In genomic region chr17:7549401-7550055, GRCh38 we compare ENCODE assay signal across 8 cellular contexts.
A peak's percentile ranks its signal among the peaks of the same experiment; 100 is the strongest.
DNase-seq lines count a peak whose midpoint lies in the region; ATAC-seq and TF ChIP-seq lines count a peak whose summit lies in the region.

No MANE protein-coding gene starts in this region.

- peak overlapping the region; percentile 66 for H3K4me3 ChIP-seq in brain microvascular endothelial cell (ENCODE audit: low read depth, low read length)

- no peak for ATAC-seq in GM19467 (IDR thresholded peaks at IDR 0.05; ENCODE audit: unreplicated experiment)
- ATAC-seq in GM21515 (IDR thresholded peaks at IDR 0.05; ENCODE audit: unreplicated experiment): no peak

- in situ Hi-C loops in brain microvascular endothelial cell (cut with HindIII; ENCODE audit: low pct_ligation_motif_present, low sequenced_read_pairs): no loop called here

- H3K36me3 ChIP-seq in brain microvascular endothelial cell (replicated peaks): no peaks in the 10 kb centered on the region

- DNase-seq in NCI-H1417 (lab: John Stamatoyannopoulos, UW) (peak in 2 of 3 experiments; percentile 2 to 27), NCI-H1417 treated with DMSO at 0.1 percent for 48 hours (lab: John Stamatoyannopoulos, UW) (no peak), brain microvascular endothelial cell (no peak), left kidney (ENCODE audit: low read depth, low spot score) (peak; percentile 42), erythroblast (lab: John Stamatoyannopoulos, UW) (no peak)
- peak; percentile 63 for DNase-seq in stimulated activated CD8-positive, alpha-beta memory T cell treated with anti-CD3 and anti-CD28 coated beads, Interleukin-4, amount 100 ng/mL, for 48 hours

- H3K27ac ChIP-seq in brain microvascular endothelial cell: no peak overlapping the region

- no peak for TF ChIP-seq CTCF in brain microvascular endothelial cell (IDR thresholded peaks at IDR 0.05; ENCODE audit: low read depth, low read length, missing control alignments)

- H3K27me3 ChIP-seq in brain microvascular endothelial cell (replicated peaks): no peaks in the 10 kb centered on the region

- TF ChIP-seq POLR2A in erythroblast (IDR thresholded peaks at IDR 0.05; ENCODE audit: low read length): no peak

Comparison
In these comparisons a context has a peak if more than half of its experiments do, and no peak if none do; other contexts are left out.
1. DNase-seq: peak in NCI-H1417 (2 of 3), left kidney (single experiment) and stimulated activated CD8-positive, alpha-beta memory T cell treated with anti-CD3 and anti-CD28 coated beads, Interleukin-4, amount 100 ng/mL, for 48 hours (single experiment); none in NCI-H1417 treated with DMSO at 0.1 percent for 48 hours (single experiment), brain microvascular endothelial cell (single experiment) and erythroblast (0 of 2).